ENCODE assay signal across 9 cellular contexts in genomic region chr7:29113384-29114102, GRCh38. TPM values are rescaled to one million over a fixed set of nuclear protein-coding genes. Genes with fewer than 3 reads are reported as not detected.
DNase-seq lines count a peak whose midpoint lies in the region; ATAC-seq, FAIRE-seq and TF ChIP-seq lines count a peak whose summit lies in the region.
"Had no signal": no experiment of that assay in that cellular context is flagged by ENCODE, and none has a peak within 500 bp of the region (broad histone marks: within the 10 kb centered on the region; RNA-seq: fewer than 3 reads in every experiment).

No MANE protein-coding gene starts in this region.

- CTCF ChIA-PET in Calu3 (lab: Charles Lee): interaction anchor here (0.5 to 4.0 kb wide), 31 partner anchors 10 to 454 kb away, joined by 3 to 37 read pairs (median 5); partner anchors contain the start of gene CPVL

- no TSS peak for BruUV-seq in Calu3 (replicated peaks; lab: Mats Ljungman, UMichigan)

- no peak overlapping the region for H3K9ac ChIP-seq in SU-DHL-6 (ENCODE audit: low read length)

- peaks cover 59% of the 10 kb centered on the region for H3K4me1 Mint-ChIP-seq in Calu3 (ENCODE audit: low read depth, unreplicated experiment)

- no peak for FAIRE-seq in GM12891 (lab: Jason Lieb, UNC)

- no peak overlapping the region for H3K27ac ChIP-seq in SU-DHL-6 (ENCODE audit: low read depth, low read length)

- DNase-seq in Calu3 (peak; percentile 72), iPS DF 4.7 (ENCODE audit: extremely low read depth, low spot score) (peak; percentile 38), GM12891 (ENCODE audit: insufficient read length, low spot score) (no peak), NCI-H1105 (lab: John Stamatoyannopoulos, UW) (no peak), Kasumi-1 (lab: John Stamatoyannopoulos, UW) (no peak), NCI-H2081 treated with DMSO at 0.1 percent for 48 hours (lab: John Stamatoyannopoulos, UW) (no peak)
- DNase-seq: left cardiac atrium had no signal

- H3K4me3 Mint-ChIP-seq in Calu3 (ENCODE audit: low read depth, unreplicated experiment): peak overlapping the region; percentile 60

- TF ChIP-seq POLR2A in GM12891 (IDR thresholded peaks at IDR 0.05; ENCODE audit: low read depth, low read length): no peak

- no peak overlapping the region for H3K4me2 ChIP-seq in SU-DHL-6 (ENCODE audit: low read depth, low read length, poor library complexity, severe bottlenecking)

- H3F3A ChIP-seq in SU-DHL-6 (ENCODE audit: insufficient read depth): no peaks in the 10 kb centered on the region

- H2AFZ ChIP-seq in SU-DHL-6 (ENCODE audit: low read depth, low read length, severe bottlenecking): no peak overlapping the region

- no peaks in the 10 kb centered on the region for H3K79me2 ChIP-seq in SU-DHL-6 (ENCODE audit: insufficient read depth, low read length)

- no peaks in the 10 kb centered on the region for H3K27me3 ChIP-seq in SU-DHL-6 (ENCODE audit: low read length)

- H3K27ac Mint-ChIP-seq in Calu3 (ENCODE audit: unreplicated experiment): peak overlapping the region; percentile 72

- no peak overlapping the region for H3K4me3 ChIP-seq in SU-DHL-6 (ENCODE audit: insufficient read depth, low read length, poor library complexity, severe bottlenecking)

- no peaks in the 10 kb centered on the region for H3K27me3 Mint-ChIP-seq in Calu3 (ENCODE audit: unreplicated experiment)

- no peaks in the 10 kb centered on the region for H3K9me3 Mint-ChIP-seq in Calu3 (ENCODE audit: low read depth, unreplicated experiment)

- ATAC-seq in HG02884 (IDR thresholded peaks at IDR 0.05; ENCODE audit: unreplicated experiment): peak; percentile 45

- no peaks in the 10 kb centered on the region for H3K36me3 Mint-ChIP-seq in Calu3 (ENCODE audit: insufficient read depth, unreplicated experiment)

- intact Hi-C loops in Calu3 (cut with micrococcal nuclease; ENCODE audit: unreplicated experiment): loop anchor here (1.0 to 2.0 kb wide), 3 partner anchors 76 to 295 kb away; no protein-coding TSS in a partner anchor

- no peaks in the 10 kb centered on the region for H4K20me1 ChIP-seq in SU-DHL-6 (ENCODE audit: low read depth, low read length)

- no peaks in the 10 kb centered on the region for H3K36me3 ChIP-seq in SU-DHL-6 (ENCODE audit: low read length)

- no peaks in the 10 kb centered on the region for H3K9me3 ChIP-seq in SU-DHL-6 (ENCODE audit: insufficient read depth, low read length)

- no peaks in the 10 kb centered on the region for H3K9me2 ChIP-seq in SU-DHL-6 (replicated peaks; ENCODE audit: insufficient read depth, low read length)

- peak; percentile 50 for TF ChIP-seq CTCF in Calu3 (IDR thresholded peaks at IDR 0.05; ENCODE audit: unreplicated experiment)
- TF ChIP-seq CTCF in SU-DHL-6 (IDR thresholded peaks at IDR 0.05; ENCODE audit: insufficient read depth, low read length, poor library complexity, severe bottlenecking): peak; percentile 23

TF ChIP-seq in GM12891, 5 proteins besides CTCF, POLR2A, EP300 and RAD21:
- TF ChIP-seq TAF1 (IDR thresholded peaks at IDR 0.05; ENCODE audit: low read depth, low read length): no peak
- TF ChIP-seq POU2F2 (IDR thresholded peaks at IDR 0.05; ENCODE audit: low read depth, low read length): no peak
- no peak for TF ChIP-seq POLR2AphosphoS5 (IDR thresholded peaks at IDR 0.05; ENCODE audit: low read depth, low read length)

RNA-seq across cellular contexts. Expression of gene CPVL, which starts 32.8 kb away (rescaled TPM):
- total RNA-seq in Calu3 (2022): 43.5 and 62.7 TPM in 2 replicates
- polyA plus RNA-seq in GM12891 (2012; ENCODE audit: low read depth, missing spikeins): not detected

Comparison
In these comparisons a context has a peak if more than half of its experiments do, and no peak if none do; other contexts are left out.
1. DNase-seq: peak in Calu3 (single experiment) and iPS DF 4.7 (single experiment); none in GM12891 (single experiment), NCI-H1105 (single experiment), Kasumi-1 (0 of 2) and NCI-H2081 treated with DMSO at 0.1 percent for 48 hours (single experiment).